Comparison of ENCODE assay signal across 15 cellular contexts in genomic region chr14:40870252-40870651, GRCh38.
DNase-seq lines count a peak whose midpoint lies in the region; TF ChIP-seq lines count a peak whose summit lies in the region.
"Had no signal": no experiment of that assay in that cellular context is flagged by ENCODE, and none has a peak within 500 bp of the region (broad histone marks: within the 10 kb centered on the region; RNA-seq: fewer than 3 reads in every experiment).

No MANE protein-coding gene starts in this region.

- no peak overlapping the region for H2BK120ac ChIP-seq in trophoblast cell (ENCODE audit: insufficient read depth, low read length, poor library complexity)

- no peak overlapping the region for H3K4ac ChIP-seq in trophoblast cell (ENCODE audit: low read depth, low read length)

- no peak overlapping the region for H2BK5ac ChIP-seq in trophoblast cell (ENCODE audit: low read depth, low read length, poor library complexity)

- H3K9ac ChIP-seq in trophoblast cell (ENCODE audit: low read length), result no peak overlapping the region

- H3K23ac ChIP-seq in trophoblast cell (ENCODE audit: low read length), result no peak overlapping the region

- no peak overlapping the region for H3K27ac ChIP-seq in adrenal gland
- no peak overlapping the region for H3K27ac ChIP-seq in trophoblast cell (ENCODE audit: low read depth, low read length)
- H3K27ac ChIP-seq: neutrophil had no signal

- intact Hi-C loops in adrenal gland (cut with DNase I), result no loop called here

- no peak overlapping the region for H3K4me3 ChIP-seq in LNCaP clone FGC (ENCODE audit: low read depth, low read length)
- no peak overlapping the region for H3K4me3 ChIP-seq in retinal pigment epithelial cell (ENCODE audit: low read length)
- H3K4me3 ChIP-seq in adrenal gland, result no peak overlapping the region
- H3K4me3 ChIP-seq in trophoblast cell (ENCODE audit: low read depth, low read length), result no peak overlapping the region
- H3K4me3 ChIP-seq: HAP-1 had no signal

- H3K36me3 ChIP-seq in adrenal gland (replicated peaks in 1 of 2) (no peaks in the 10 kb centered on the region), trophoblast cell (ENCODE audit: control insufficient read depth in 1 of 2, insufficient read depth in 2 of 2, low read length in 2 of 2) (no peaks in the 10 kb centered on the region)
- H3K36me3 ChIP-seq: HAP-1, neutrophil had no signal

- H3K4me1 ChIP-seq in adrenal gland (replicated peaks in 1 of 2) (no peaks in the 10 kb centered on the region), trophoblast cell (ENCODE audit: control insufficient read depth in 1 of 2, insufficient read depth in 2 of 2, low read length in 2 of 2) (no peaks in the 10 kb centered on the region)
- H3K4me1 ChIP-seq: HAP-1 had no signal

- H3K14ac ChIP-seq in trophoblast cell (ENCODE audit: low read length), result no peak overlapping the region

- H3K9me3 ChIP-seq in adrenal gland (replicated peaks in 1 of 3), result no peaks in the 10 kb centered on the region
- H3K9me3 ChIP-seq in trophoblast cell (ENCODE audit: insufficient read depth, low read depth, low read length), result no peaks in the 10 kb centered on the region
- H3K9me3 ChIP-seq: HAP-1, neutrophil had no signal

- H3K4me2 ChIP-seq in trophoblast cell (ENCODE audit: low read length), result no peak overlapping the region

- H3K18ac ChIP-seq in trophoblast cell (ENCODE audit: low read length), result no peak overlapping the region

- in situ Hi-C loops in SK-MEL-5 (cut with HindIII; ENCODE audit: low pct_unique_long_range_greater_than_20kb, low sequenced_read_pairs), result no loop called here

- H4K91ac ChIP-seq in trophoblast cell (ENCODE audit: low read depth, low read length), result no peak overlapping the region

- TF ChIP-seq POLR2A in adrenal gland (IDR thresholded peaks at IDR 0.05), result no peak

- 37 to 55% (median 40%) methylated on average over 1 of the region's 1 CpG for WGBS in adrenal gland, 4 donors
- WGBS in trophoblast cell (ENCODE audit: extremely low coverage, insufficient coverage, insufficient read length), result no CpG with 5 or more reads among the region's 1 CpG

- TF ChIP-seq CTCF in LNCaP clone FGC (IDR thresholded peaks at IDR 0.05; ENCODE audit: control insufficient read depth, extremely low read depth, insufficient read depth) (0 out of 2 replicates have a peak, but pooled peaks have one; percentile 20), retinal pigment epithelial cell (conservative IDR thresholded peaks at IDR 0.05; ENCODE audit: low read depth, low read length) (peak; percentile 19), adrenal gland (IDR thresholded peaks at IDR 0.05) (no peak)

- no peaks in the 10 kb centered on the region for H3K79me1 ChIP-seq in trophoblast cell (ENCODE audit: low read length)

- no peak overlapping the region for H4K8ac ChIP-seq in trophoblast cell (ENCODE audit: low read depth, low read length)

- DNase-seq in SIG-M5 treated with dmso at 0.1 percent for 504 hours (lab: John Stamatoyannopoulos, UW; ENCODE audit: unreplicated experiment) (peak; percentile 9), SIG-M5 (lab: John Stamatoyannopoulos, UW) (no peak), LNCaP clone FGC (ENCODE audit: low read depth) (no peak), SK-MEL-5 (ENCODE audit: low read depth, low spot score) (peak; percentile 32), retinal pigment epithelial cell (ENCODE audit: low read depth) (no peak), adrenal gland (no peak), T-helper 2 cell (no peak), trophoblast cell (no peak)
- DNase-seq: activated CD4-positive, CD25-positive, alpha-beta regulatory T cell treated with anti-CD3 and anti-CD28 coated beads, Interleukin-2, amount 50 U/mL, for 72 hours; activated effector memory CD4-positive, alpha-beta T cell treated with Interleukin-2 at 50 U/mL for 16 hours; amniotic stem cell; effector memory CD8-positive, alpha-beta T cell; midbrain had no signal

- H2BK12ac ChIP-seq in trophoblast cell (ENCODE audit: low read length), result no peak overlapping the region

- no peak overlapping the region for H2AFZ ChIP-seq in trophoblast cell (ENCODE audit: insufficient read depth, low read length, poor library complexity)

- H3K27me3 ChIP-seq in adrenal gland, result no peaks in the 10 kb centered on the region
- H3K27me3 ChIP-seq in trophoblast cell (ENCODE audit: insufficient read depth, low read length), result no peaks in the 10 kb centered on the region
- H3K27me3 ChIP-seq: neutrophil had no signal

- no peaks in the 10 kb centered on the region for H3K79me2 ChIP-seq in trophoblast cell (ENCODE audit: control insufficient read depth, insufficient read depth, low read length, poor library complexity)

- H4K12ac ChIP-seq in trophoblast cell (ENCODE audit: low read depth, low read length), result no peak overlapping the region

- H2AK5ac ChIP-seq in trophoblast cell (ENCODE audit: low read length), result no peak overlapping the region

Comparison
In these comparisons a context has a peak if more than half of its experiments do, and no peak if none do; other contexts are left out.
1. DNase-seq: peak in SIG-M5 treated with dmso at 0.1 percent for 504 hours (single experiment) and SK-MEL-5 (single experiment); none in SIG-M5 (single experiment), LNCaP clone FGC (single experiment), retinal pigment epithelial cell (single experiment), adrenal gland (0 of 7), T-helper 2 cell (0 of 5) and trophoblast cell (0 of 2).
2. CTCF ChIP-seq: peak in LNCaP clone FGC (single experiment) and retinal pigment epithelial cell (single experiment); none in adrenal gland (0 of 6).